In genomic region chr11:61061081-61061826, GRCh38 we compare ENCODE assay signal across 9 cellular contexts. TPM values are rescaled to one million over a fixed set of nuclear protein-coding genes. Genes with fewer than 3 reads are reported as not detected.
DNase-seq lines count a peak whose midpoint lies in the region; ATAC-seq and TF ChIP-seq lines count a peak whose summit lies in the region.
"Had no signal": no experiment of that assay in that cellular context is flagged by ENCODE, and none has a peak within 500 bp of the region (broad histone marks: within the 10 kb centered on the region; RNA-seq: fewer than 3 reads in every experiment).

No MANE protein-coding gene starts in this region.

- H3K27ac ChIP-seq in SJSA1 = no peak overlapping the region
- H3K27ac ChIP-seq in psoas muscle = no peak overlapping the region
- H3K27ac ChIP-seq: SK-N-MC had no signal

- H3K4me1 ChIP-seq in SJSA1 (replicated peaks) (peaks cover 8% of the 10 kb centered on the region), psoas muscle (no peaks in the 10 kb centered on the region)

- no peak overlapping the region for H3K4me3 ChIP-seq in SJSA1
- no peak overlapping the region for H3K4me3 ChIP-seq in psoas muscle
- H3K4me3 ChIP-seq: SK-N-MC had no signal

- WGBS in psoas muscle, 3 donors = 68 to 72% (median 68%) methylated on average over 13 of the region's 13 CpGs

- no peak for TF ChIP-seq CTCF in psoas muscle (IDR thresholded peaks at IDR 0.05)

- H3K9me3 ChIP-seq in SJSA1 (replicated peaks) = no peaks in the 10 kb centered on the region
- no peaks in the 10 kb centered on the region for H3K9me3 ChIP-seq in psoas muscle

- intact Hi-C loops in psoas muscle (cut with DNase I) = no loop called here

- ATAC-seq in GM18907 (IDR thresholded peaks at IDR 0.05; ENCODE audit: unreplicated experiment) = peak; percentile 86
- ATAC-seq in HG03064 (IDR thresholded peaks at IDR 0.05; ENCODE audit: low read depth, unreplicated experiment) = peak; percentile 70
- peak; percentile 85 to 90 for ATAC-seq in activated naive CD4-positive, alpha-beta T cell treated with anti-CD3 and anti-CD28 coated beads, Interleukin-2, amount 50 U/mL, for 72 hours
- ATAC-seq in psoas muscle = no peak

- H3K9me3 Mint-ChIP-seq in activated naive CD4-positive, alpha-beta T cell treated with anti-CD3 and anti-CD28 coated beads, Interleukin-2, amount 50 U/mL, for 72 hours = no peaks in the 10 kb centered on the region

- DNase-seq in SJSA1 (ENCODE audit: low read depth in 1 of 2, low spot score in 2 of 2) (peak; percentile 25 to 58), NCI-H526 treated with DMSO at 0.1 percent for 48 hours (lab: John Stamatoyannopoulos, UW) (no peak), psoas muscle (no peak), SHP77 (lab: John Stamatoyannopoulos, UW) (no peak)
- peak; percentile 80 to 94 for DNase-seq in activated naive CD4-positive, alpha-beta T cell treated with anti-CD3 and anti-CD28 coated beads, Interleukin-2, amount 50 U/mL, for 72 hours (ENCODE audit: low spot score in 2 of 2)
- DNase-seq in stimulated activated CD4-positive, alpha-beta T cell treated with anti-CD3 and anti-CD28 coated beads, Interleukin-1b, Interleukin-23, amount 100 ng/mL, for 1 hour (ENCODE audit: low read depth in 2 of 2) = peak; percentile 51 to 77

- H3K27me3 ChIP-seq in SJSA1 (replicated peaks) (no peaks in the 10 kb centered on the region), psoas muscle (ENCODE audit: insufficient read depth in 3 of 3, low read length in 2 of 3) (no peaks in the 10 kb centered on the region)

- peaks cover 55 to 58% of the 10 kb centered on the region in 2 donors for H3K36me3 Mint-ChIP-seq in activated naive CD4-positive, alpha-beta T cell treated with anti-CD3 and anti-CD28 coated beads, Interleukin-2, amount 50 U/mL, for 72 hours

- H3K27ac Mint-ChIP-seq in activated naive CD4-positive, alpha-beta T cell treated with anti-CD3 and anti-CD28 coated beads, Interleukin-2, amount 50 U/mL, for 72 hours = peak overlapping the region; percentile 92 to 98

- no peaks in the 10 kb centered on the region for H3K36me3 ChIP-seq in SJSA1
- no peaks in the 10 kb centered on the region for H3K36me3 ChIP-seq in psoas muscle (ENCODE audit: insufficient read depth in 1 of 2, low read depth in 1 of 2)

RNA-seq across cellular contexts. Expression of gene CD5, which starts 41.0 kb away (rescaled TPM):
- total RNA-seq in SJSA1 (2014; rRNA removed; shearing (Covaris generic)) = not detected in 2 replicates
- total RNA-seq in activated naive CD4-positive, alpha-beta T cell treated with anti-CD3 and anti-CD28 coated beads, Interleukin-2, amount 50 U/mL, for 72 hours = 100 to 1,000 TPM; 227 to 294 TPM
- total RNA-seq in psoas muscle = under 1 TPM in 3 of 4 donors, not detected in 1; 0.08 to 0.17 (median 0.17) TPM
- under 1 TPM in 2 of 3 donors, not detected in 1; 0.04 to 0.05 TPM for polyA plus RNA-seq in psoas muscle

Comparison
In these comparisons a context has a peak if more than half of its experiments do, and no peak if none do; other contexts are left out.
1. ATAC-seq: peak in GM18907 (single experiment), HG03064 (single experiment) and activated naive CD4-positive, alpha-beta T cell treated with anti-CD3 and anti-CD28 coated beads, Interleukin-2, amount 50 U/mL, for 72 hours (2 of 2); none in psoas muscle (0 of 4).
2. DNase-seq: peak in SJSA1 (2 of 2), activated naive CD4-positive, alpha-beta T cell treated with anti-CD3 and anti-CD28 coated beads, Interleukin-2, amount 50 U/mL, for 72 hours (2 of 2) and stimulated activated CD4-positive, alpha-beta T cell treated with anti-CD3 and anti-CD28 coated beads, Interleukin-1b, Interleukin-23, amount 100 ng/mL, for 1 hour (2 of 2); none in NCI-H526 treated with DMSO at 0.1 percent for 48 hours (single experiment), psoas muscle (0 of 2) and SHP77 (0 of 2).
3. RNA of gene CD5, which starts 41.0 kb away (total RNA-seq): 227 to 294 TPM in activated naive CD4-positive, alpha-beta T cell treated with anti-CD3 and anti-CD28 coated beads, Interleukin-2, amount 50 U/mL, for 72 hours; 0.08 to 0.17 TPM in psoas muscle and not detected in SJSA1; every median in the first group is over 100 times any median in the second.